Comparison of ENCODE assay signal across 31 cellular contexts in genomic region chr1:180363596-180363995, GRCh38.
"Had no signal": no experiment of that assay in that cellular context is flagged by ENCODE, and none has a peak within 500 bp of the region (broad histone marks: within the 10 kb centered on the region; RNA-seq: fewer than 3 reads in every experiment).

No MANE protein-coding gene starts in this region.

- H3K4me1 Mint-ChIP-seq: neural crest cell; stimulated activated effector memory CD8-positive, alpha-beta T cell treated with anti-CD3 and anti-CD28 coated beads, Interleukin-12 subunit alpha, Interleukin-12 subunit beta, amount 100 ng/mL, for 72 hours had no signal

- ATAC-seq: effector memory CD8-positive, alpha-beta T cell; heart right ventricle; left lobe of liver; mucosa of descending colon; natural killer cell treated with Interleukin-12 subunit alpha and Interleukin-12 subunit beta and Interleukin-15 and Interleukin-18, amount 100 ng/mL, for 72 hours; sciatic nerve; stimulated activated effector memory CD8-positive, alpha-beta T cell treated with anti-CD3 and anti-CD28 coated beads, Interleukin-12 subunit alpha, Interleukin-12 subunit beta, amount 100 ng/mL, for 72 hours had no signal

- FAIRE-seq: endometrium, keratinocyte, urothelium cell line had no signal

- H3K36me3 Mint-ChIP-seq: natural killer cell treated with Interleukin-12 subunit alpha and Interleukin-12 subunit beta and Interleukin-15 and Interleukin-18, amount 100 ng/mL, for 72 hours; stimulated activated effector memory CD8-positive, alpha-beta T cell treated with anti-CD3 and anti-CD28 coated beads, Interleukin-12 subunit alpha, Interleukin-12 subunit beta, amount 100 ng/mL, for 72 hours had no signal

- H3K4me3 ChIP-seq: colonic mucosa, esophagus squamous epithelium, heart right ventricle, lung, mucosa of descending colon, smooth muscle cell, stomach, thyroid gland had no signal

- H3K27me3 Mint-ChIP-seq: effector memory CD8-positive, alpha-beta T cell; naive B cell; natural killer cell treated with Interleukin-12 subunit alpha and Interleukin-12 subunit beta and Interleukin-15 and Interleukin-18, amount 100 ng/mL, for 72 hours; progenitor cell of endocrine pancreas; type B pancreatic cell had no signal

- DNase-seq: colonic mucosa; dermis blood vessel endothelial cell; effector memory CD8-positive, alpha-beta T cell; erythroblast; esophagus squamous epithelium; foreskin melanocyte; glutamatergic neuron; heart right ventricle; hippocampal formation; mesenchymal stem cell; mucosa of descending colon; naive B cell; stimulated activated CD4-positive, alpha-beta T cell treated with anti-CD3 and anti-CD28 coated beads, Interleukin-12 subunit alpha, Interleukin-12 subunit beta, amount 100 ng/mL, for 4 hours; stimulated activated CD4-positive, alpha-beta T cell treated with anti-CD3 and anti-CD28 coated beads, Interleukin-1b, Interleukin-23, amount 100 ng/mL, for 48 hours; stimulated activated CD4-positive, alpha-beta T cell treated with anti-CD3 and anti-CD28 coated beads, Interleukin-4, amount 100 ng/mL, for 24 hours; stimulated activated naive CD4-positive, alpha-beta T cell treated with Interleukin-2 at 50 U/mL for 16 hours; stomach; thyroid gland had no signal

- H3K9me3 Mint-ChIP-seq: effector memory CD8-positive, alpha-beta T cell; natural killer cell treated with Interleukin-12 subunit alpha and Interleukin-12 subunit beta and Interleukin-15 and Interleukin-18, amount 100 ng/mL, for 72 hours; stimulated activated effector memory CD8-positive, alpha-beta T cell treated with anti-CD3 and anti-CD28 coated beads, Interleukin-12 subunit alpha, Interleukin-12 subunit beta, amount 100 ng/mL, for 72 hours; type B pancreatic cell had no signal

- H3K27ac Mint-ChIP-seq: effector memory CD8-positive, alpha-beta T cell; mesothelial cell of epicardium; naive B cell; natural killer cell treated with Interleukin-12 subunit alpha and Interleukin-12 subunit beta and Interleukin-15 and Interleukin-18, amount 100 ng/mL, for 72 hours; progenitor cell of endocrine pancreas; stimulated activated effector memory CD8-positive, alpha-beta T cell treated with anti-CD3 and anti-CD28 coated beads, Interleukin-12 subunit alpha, Interleukin-12 subunit beta, amount 100 ng/mL, for 72 hours; type B pancreatic cell had no signal

- H3K4me3 Mint-ChIP-seq: effector memory CD8-positive, alpha-beta T cell; mesothelial cell of epicardium; naive B cell; natural killer cell treated with Interleukin-12 subunit alpha and Interleukin-12 subunit beta and Interleukin-15 and Interleukin-18, amount 100 ng/mL, for 72 hours; neural crest cell; stimulated activated effector memory CD8-positive, alpha-beta T cell treated with anti-CD3 and anti-CD28 coated beads, Interleukin-12 subunit alpha, Interleukin-12 subunit beta, amount 100 ng/mL, for 72 hours; type B pancreatic cell had no signal
